In genomic region chrX:20519077-20519617, GRCh38 we compare ENCODE assay signal across 23 cellular contexts.
"Had no signal": no experiment of that assay in that cellular context is flagged by ENCODE, and none has a peak within 500 bp of the region (broad histone marks: within the 10 kb centered on the region; RNA-seq: fewer than 3 reads in every experiment).

No MANE protein-coding gene starts in this region.

- H3K36me3 Mint-ChIP-seq: activated CD4-positive, alpha-beta memory T cell treated with anti-CD3 and anti-CD28 coated beads for 36 hours; activated naive CD4-positive, alpha-beta T cell treated with anti-CD3 and anti-CD28 coated beads, Interleukin-2, amount 50 U/mL, for 24 hours; mesothelial cell of epicardium; naive thymus-derived CD8-positive, alpha-beta T cell had no signal

- H3K9me3 Mint-ChIP-seq: activated naive CD4-positive, alpha-beta T cell treated with anti-CD3 and anti-CD28 coated beads, Interleukin-2, amount 50 U/mL, for 24 hours; naive thymus-derived CD8-positive, alpha-beta T cell had no signal

- H3K4me1 ChIP-seq: adrenal gland, ascending aorta, lower lobe of right lung, prostate gland, spleen, thyroid gland had no signal

- H3K27ac ChIP-seq: adrenal gland, ascending aorta, brain microvascular endothelial cell, lower lobe of right lung, neutrophil, ovary, prostate gland, spleen, thyroid gland had no signal

- H3K4me3 ChIP-seq: adrenal gland, ascending aorta, lower lobe of right lung, ovary, prostate gland, spleen, thyroid gland had no signal

- ATAC-seq: activated CD8-positive, alpha-beta memory T cell treated with anti-CD3 and anti-CD28 coated beads, Interleukin-2, amount 10 ng/mL, durations not matched to agents 7 days and 5 days; lower lobe of right lung; naive thymus-derived CD8-positive, alpha-beta T cell had no signal

- H3K27ac Mint-ChIP-seq: activated CD4-positive, alpha-beta memory T cell treated with anti-CD3 and anti-CD28 coated beads for 36 hours; activated CD8-positive, alpha-beta memory T cell treated with anti-CD3 and anti-CD28 coated beads, Interleukin-2, amount 10 ng/mL, durations not matched to agents 7 days and 5 days; activated naive CD4-positive, alpha-beta T cell treated with anti-CD3 and anti-CD28 coated beads, Interleukin-2, amount 50 U/mL, for 24 hours; mesothelial cell of epicardium had no signal

- H3K9me3 ChIP-seq: adrenal gland, ascending aorta, lower lobe of right lung, neutrophil, ovary, prostate gland, spleen, thyroid gland had no signal

- DNase-seq: activated CD4-positive, alpha-beta T cell treated with anti-CD3 and anti-CD28 coated beads for 48 hours; activated CD8-positive, alpha-beta memory T cell treated with anti-CD3 and anti-CD28 coated beads, Interleukin-2, amount 10 ng/mL, durations not matched to agents 7 days and 5 days; activated gamma-delta T cell treated with Interleukin-2 at 50 U/mL for 16 hours; activated T-cell treated with anti-CD3 and anti-CD28 coated beads for 4 hours; adrenal gland; brain microvascular endothelial cell; central memory CD4-positive, alpha-beta T cell; dermis blood vessel endothelial cell; effector CD8-positive, alpha-beta T cell; lower lobe of right lung; naive thymus-derived CD8-positive, alpha-beta T cell; ovary; spleen; stimulated activated CD4-positive, alpha-beta T cell treated with anti-CD3 and anti-CD28 coated beads, Interleukin-4, amount 100 ng/mL, for 24 hours; stimulated activated naive CD4-positive, alpha-beta T cell treated with Interleukin-2 at 50 U/mL for 16 hours; substantia nigra; thyroid gland had no signal

- H3K4me3 Mint-ChIP-seq: activated CD4-positive, alpha-beta memory T cell treated with anti-CD3 and anti-CD28 coated beads for 36 hours; activated CD8-positive, alpha-beta memory T cell treated with anti-CD3 and anti-CD28 coated beads, Interleukin-2, amount 10 ng/mL, durations not matched to agents 7 days and 5 days; activated naive CD4-positive, alpha-beta T cell treated with anti-CD3 and anti-CD28 coated beads, Interleukin-2, amount 50 U/mL, for 24 hours; mesothelial cell of epicardium had no signal

- H3K36me3 ChIP-seq: adrenal gland, ascending aorta, brain microvascular endothelial cell, lower lobe of right lung, neutrophil, ovary, prostate gland, spleen, thyroid gland had no signal

- H3K27me3 ChIP-seq: ascending aorta, brain microvascular endothelial cell, neutrophil, ovary, spleen, thyroid gland had no signal
